13 cellular contexts compared by ENCODE assay signal in genomic region chr1:234206651-234207284, GRCh38.
DNase-seq lines count a peak whose midpoint lies in the region; ATAC-seq and TF ChIP-seq lines count a peak whose summit lies in the region.
"Had no signal": no experiment of that assay in that cellular context is flagged by ENCODE, and none has a peak within 500 bp of the region (broad histone marks: within the 10 kb centered on the region; RNA-seq: fewer than 3 reads in every experiment).

No MANE protein-coding gene starts in this region.

- no peak overlapping the region for H2AK5ac ChIP-seq in H9 (ENCODE audit: insufficient read length, low read length)

- no peak overlapping the region for H2BK15ac ChIP-seq in H9 (ENCODE audit: low read depth, low read length)

- H3T11ph ChIP-seq in H9 (ENCODE audit: low read length): no peak overlapping the region

- ATAC-seq in RWPE2 (ENCODE audit: low read depth) (peak; percentile 89), gastrocnemius medialis (peak; percentile 100), HG02870 (IDR thresholded peaks at IDR 0.05; ENCODE audit: unreplicated experiment) (no peak)
- ATAC-seq: stimulated activated naive CD8-positive, alpha-beta T cell treated with anti-CD3 and anti-CD28 coated beads, Interleukin-15, Interleukin-2, amounts not matched to agents 100 U/mL and 50 U/mL, for 24 hours had no signal

- peak; percentile 41 for DNase-seq in GM04504 (ENCODE audit: low read depth)
- DNase-seq in RWPE2 (ENCODE audit: low spot score): peak; percentile 75
- DNase-seq in fibroblast of gingiva (ENCODE audit: low read depth): peak; percentile 15
- peak; percentile 90 to 95 for DNase-seq in gastrocnemius medialis
- DNase-seq in H9: no peak
- no peak for DNase-seq in globus pallidus (ENCODE audit: low spot score)
- DNase-seq in ureter (ENCODE audit: low spot score): no peak
- DNase-seq: activated CD4-positive, alpha-beta memory T cell treated with anti-CD3 and anti-CD28 coated beads, Interleukin-2, amount 10 ng/mL, durations not matched to agents 7 days and 5 days; amniotic stem cell; DND-41; NCI-H2081 treated with DMSO at 0.1 percent for 48 hours; stimulated activated naive CD8-positive, alpha-beta T cell treated with anti-CD3 and anti-CD28 coated beads, Interleukin-15, Interleukin-2, amounts not matched to agents 100 U/mL and 50 U/mL, for 24 hours had no signal

- TF ChIP-seq POLR2A in gastrocnemius medialis (IDR thresholded peaks at IDR 0.05): no peak

- in situ Hi-C loops in gastrocnemius medialis (cut with MboI; ENCODE audit: low sequenced_read_pairs in 4 of 4): no loop called here

- no peak overlapping the region for H3K9ac ChIP-seq in H9 (ENCODE audit: extremely low read depth, insufficient read length, low read length)

- H3K4me1 ChIP-seq in RWPE2 (ENCODE audit: insufficient read depth, poor library complexity, severe bottlenecking): peaks cover 7% of the 10 kb centered on the region
- H3K4me1 ChIP-seq in gastrocnemius medialis: peaks cover 17 to 20% of the 10 kb centered on the region in 2 donors
- H3K4me1 ChIP-seq in H9 (ENCODE audit: insufficient read depth, low read length): no peaks in the 10 kb centered on the region

- no peak overlapping the region for H3K4me3 Mint-ChIP-seq in H9
- H3K4me3 Mint-ChIP-seq: activated CD4-positive, alpha-beta memory T cell treated with anti-CD3 and anti-CD28 coated beads, Interleukin-2, amount 10 ng/mL, durations not matched to agents 7 days and 5 days had no signal

- no peak overlapping the region for H3K4ac ChIP-seq in H9 (ENCODE audit: low read depth, low read length)

- no peak overlapping the region for H2BK120ac ChIP-seq in H9 (ENCODE audit: low read depth, low read length, poor library complexity, severe bottlenecking)

- no CpG with 5 or more reads among the region's 18 CpGs for WGBS in H9 (ENCODE audit: extremely low coverage, insufficient read length, low lambda C conversion rate)

- H2BK5ac ChIP-seq in H9 (ENCODE audit: insufficient read length, low read length): no peak overlapping the region

- H2BK20ac ChIP-seq in H9 (ENCODE audit: low read depth, low read length, poor library complexity, severe bottlenecking): no peak overlapping the region

- no peaks in the 10 kb centered on the region for H4K20me1 ChIP-seq in H9 (ENCODE audit: control insufficient read depth, insufficient read depth, insufficient read length)

- peaks cover 12 to 14% of the 10 kb centered on the region in 2 experiments for H3K9me3 Mint-ChIP-seq in H9

- H3K27ac Mint-ChIP-seq in H9: peak overlapping the region in 1 of 3 experiments; percentile 35; a peak in 1 of 7 replicates
- H3K27ac Mint-ChIP-seq: activated CD4-positive, alpha-beta memory T cell treated with anti-CD3 and anti-CD28 coated beads, Interleukin-2, amount 10 ng/mL, durations not matched to agents 7 days and 5 days had no signal

- H3K23me2 ChIP-seq in H9 (ENCODE audit: insufficient read length, low read depth, low read length, poor library complexity, severe bottlenecking): no peaks in the 10 kb centered on the region

- no peaks in the 10 kb centered on the region for H3K79me1 ChIP-seq in H9 (ENCODE audit: insufficient read depth, low read depth, low read length, poor library complexity, severe bottlenecking)

- TF ChIP-seq CTCF in RWPE2 (IDR thresholded peaks at IDR 0.05; ENCODE audit: poor library complexity, severe bottlenecking) (no peak), gastrocnemius medialis (IDR thresholded peaks at IDR 0.05 in 4 of 5, conservative IDR thresholded peaks at IDR 0.05 in 1 of 5) (no peak), H9 (conservative IDR thresholded peaks at IDR 0.05) (no peak)

- no peaks in the 10 kb centered on the region for H3K79me2 ChIP-seq in H9 (ENCODE audit: insufficient read depth, low read length)

- H3K56ac ChIP-seq in H9 (ENCODE audit: insufficient read length, low read depth, low read length): no peak overlapping the region

- no peak overlapping the region for H4K5ac ChIP-seq in H9 (ENCODE audit: insufficient read length, low read depth, low read length)

- H3K4me3 ChIP-seq in RWPE2 (ENCODE audit: severe bottlenecking) (no peak overlapping the region), gastrocnemius medialis (no peak overlapping the region)

- no peak overlapping the region for H2BK12ac ChIP-seq in H9 (ENCODE audit: insufficient read length, low read depth, low read length)

- H3K18ac ChIP-seq in H9 (ENCODE audit: insufficient read length, low read depth, low read length): no peak overlapping the region

- H3K27me3 Mint-ChIP-seq in H9 (ENCODE audit: low read depth): peaks cover 15% of the 10 kb centered on the region

- H2AFZ ChIP-seq in H9 (ENCODE audit: low read length): no peak overlapping the region

- H4K8ac ChIP-seq in H9 (replicated peaks; ENCODE audit: insufficient read length, low read depth, low read length): no peak overlapping the region

- H3K23ac ChIP-seq in H9 (ENCODE audit: insufficient read length, low read depth, low read length): no peak overlapping the region

- H3K9me3 ChIP-seq in RWPE2 (ENCODE audit: severe bottlenecking): no peaks in the 10 kb centered on the region
- H3K9me3 ChIP-seq in gastrocnemius medialis: no peaks in the 10 kb centered on the region
- no peaks in the 10 kb centered on the region for H3K9me3 ChIP-seq in H9 (ENCODE audit: control insufficient read depth, low read depth, low read length)

- H3K27me3 ChIP-seq in RWPE2 (ENCODE audit: insufficient read depth, poor library complexity, severe bottlenecking) (no peaks in the 10 kb centered on the region), gastrocnemius medialis (no peaks in the 10 kb centered on the region), H9 (ENCODE audit: insufficient read depth, low read length) (no peaks in the 10 kb centered on the region)

- peaks cover 3 to 13% (median 9%) of the 10 kb centered on the region in 3 experiments; a peak in 5 of 7 replicates for H3K36me3 Mint-ChIP-seq in H9 (ENCODE audit: insufficient read depth in 1 of 3, low read depth in 3 of 3)

- H3K27ac ChIP-seq in RWPE2 (ENCODE audit: poor library complexity, severe bottlenecking) (peak overlapping the region; percentile 23), gastrocnemius medialis (peak overlapping the region; percentile 55 to 65 (median 60)), H9 (ENCODE audit: insufficient read length, low read depth, low read length) (no peak overlapping the region)

- H3K14ac ChIP-seq in H9 (ENCODE audit: insufficient read depth, low read length): no peak overlapping the region

- H3K36me3 ChIP-seq in RWPE2 (ENCODE audit: low read depth): no peaks in the 10 kb centered on the region
- H3K36me3 ChIP-seq in gastrocnemius medialis: no peaks in the 10 kb centered on the region

- H3K4me2 ChIP-seq in H9 (ENCODE audit: insufficient read depth, insufficient read length, low read length): no peak overlapping the region

- intact Hi-C loops in gastrocnemius medialis (cut with DNase I; ENCODE audit: low total_unique reads): loop anchor here (2.0 to 10.0 kb wide), 3 partner anchors 20 to 1298 kb away; partner anchors contain the start of gene B3GALNT2

- no peak overlapping the region for H4K91ac ChIP-seq in H9 (ENCODE audit: insufficient read length, low read depth, low read length)

- H3K4me1 Mint-ChIP-seq in H9: no peaks in the 10 kb centered on the region; a peak in 1 of 4 replicates
- H3K4me1 Mint-ChIP-seq: activated CD4-positive, alpha-beta memory T cell treated with anti-CD3 and anti-CD28 coated beads, Interleukin-2, amount 10 ng/mL, durations not matched to agents 7 days and 5 days had no signal

Comparison
In these comparisons a context has a peak if more than half of its experiments do, and no peak if none do; other contexts are left out.
1. DNase-seq: peak in GM04504 (single experiment), RWPE2 (single experiment), fibroblast of gingiva (single experiment) and gastrocnemius medialis (2 of 2); none in H9 (single experiment), globus pallidus (single experiment) and ureter (single experiment).